Comparison of ENCODE assay signal across 1 cellular context in the genomic region with DNA sequence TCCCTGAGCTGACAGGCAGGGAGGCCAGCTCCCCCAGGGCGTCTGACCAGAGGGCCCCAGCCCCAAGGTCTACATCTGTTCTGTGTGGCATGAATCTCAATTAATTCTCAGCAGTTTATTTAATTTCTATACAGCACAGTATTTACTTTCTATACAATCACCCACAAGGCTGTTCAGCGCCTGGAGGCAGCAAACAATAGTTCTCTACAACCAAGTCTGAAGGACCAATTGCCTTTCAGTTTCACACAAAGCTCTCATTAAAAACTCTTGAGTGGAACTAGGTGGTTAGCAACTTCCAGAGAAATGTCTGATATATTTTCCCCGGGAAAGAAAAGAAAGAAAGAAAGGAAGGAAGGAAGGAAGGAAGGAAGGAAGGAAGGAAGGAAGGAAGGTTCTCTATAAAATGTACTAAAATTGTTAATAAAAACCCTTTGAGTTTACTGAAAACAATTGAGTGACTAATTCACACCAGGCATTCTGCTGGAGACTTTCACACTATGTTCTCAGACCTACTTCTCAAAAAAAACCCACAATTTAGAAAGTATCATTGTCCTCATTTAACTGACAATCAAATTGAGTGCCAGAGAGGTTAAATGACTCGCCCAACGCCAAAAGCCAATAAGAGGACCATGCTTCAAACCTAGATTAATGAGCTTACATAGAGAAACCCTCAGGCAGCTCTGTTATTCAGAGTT.
TF ChIP-seq lines count a peak whose summit lies in the region.

No MANE protein-coding gene starts in this region.

TF ChIP-seq in IMR-90, 13 proteins besides CTCF, POLR2A, EP300 and RAD21:
- no peak for TF ChIP-seq ELK1 (IDR thresholded peaks at IDR 0.05; ENCODE audit: borderline replicate concordance, low read depth, low read length)
- no peak for TF ChIP-seq CHD1 (IDR thresholded peaks at IDR 0.05; ENCODE audit: low read depth, low read length)
- TF ChIP-seq MAZ (IDR thresholded peaks at IDR 0.05; ENCODE audit: borderline replicate concordance, low read depth, low read length), result no peak
- no peak for TF ChIP-seq MAFK (IDR thresholded peaks at IDR 0.05; ENCODE audit: low read depth, low read length)
- no peak for TF ChIP-seq RFX5 (IDR thresholded peaks at IDR 0.05; ENCODE audit: low read depth, low read length)
- no peak for TF ChIP-seq MXI1 (IDR thresholded peaks at IDR 0.05; ENCODE audit: borderline replicate concordance, low read depth, low read length)
- no peak for TF ChIP-seq USF2 (IDR thresholded peaks at IDR 0.05; ENCODE audit: low read depth, low read length)
- no peak for TF ChIP-seq NFE2L2 (IDR thresholded peaks at IDR 0.05; ENCODE audit: low read depth, low read length)
- no peak for TF ChIP-seq BHLHE40 (IDR thresholded peaks at IDR 0.05; ENCODE audit: low read depth, low read length)
- no peak for TF ChIP-seq RCOR1 (IDR thresholded peaks at IDR 0.05; ENCODE audit: insufficient replicate concordance, low read length)
- no peak for TF ChIP-seq SMC3 (IDR thresholded peaks at IDR 0.05; ENCODE audit: low read depth, low read length)
- TF ChIP-seq FOS (IDR thresholded peaks at IDR 0.05; ENCODE audit: low read depth, low read length), result no peak
- no peak for TF ChIP-seq CEBPB (IDR thresholded peaks at IDR 0.05; ENCODE audit: low read depth, low read length)
TF ChIP-seq in IMR-90: peak in this region for 0.
